24 cellular contexts compared by ENCODE assay signal in the genomic region with DNA sequence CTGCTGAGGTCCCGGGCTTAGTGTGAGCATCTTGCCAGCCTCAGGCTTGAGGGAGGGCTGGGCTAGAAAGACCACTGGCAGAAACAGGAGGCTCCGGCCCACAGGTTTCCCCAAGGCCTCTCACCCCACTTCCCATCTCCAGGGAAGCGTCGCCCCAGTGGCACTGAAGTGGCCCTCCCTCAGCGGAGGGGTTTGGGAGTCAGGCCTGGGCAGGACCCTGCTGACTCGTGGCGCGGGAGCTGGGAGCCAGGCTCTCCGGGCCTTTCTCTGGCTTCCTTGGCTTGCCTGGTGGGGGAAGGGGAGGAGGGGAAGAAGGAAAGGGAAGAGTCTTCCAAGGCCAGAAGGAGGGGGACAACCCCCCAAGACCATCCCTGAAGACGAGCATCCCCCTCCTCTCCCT. TPM values are rescaled to one million over a fixed set of nuclear protein-coding genes. Genes with fewer than 3 reads are reported as not detected.
"Had no signal": no experiment of that assay in that cellular context is flagged by ENCODE, and none has a peak within 500 bp of the region (broad histone marks: within the 10 kb centered on the region; RNA-seq: fewer than 3 reads in every experiment).

No MANE protein-coding gene starts in this region.

- ATAC-seq: heart right ventricle; natural killer cell; stimulated activated naive B cell treated with anti-CD40 and anti-IgM and Interleukin-4, amounts not matched to agents 10 μg/mL and 1 μg/mL and 100 μg/mL, for 72 hours; stimulated activated naive CD8-positive, alpha-beta T cell treated with anti-CD3 and anti-CD28 coated beads, Interleukin-15, amount 100 ng/mL, for 72 hours; upper lobe of right lung had no signal

- H3K27ac ChIP-seq: dorsolateral prefrontal cortex, heart right ventricle, skin epidermis, testis, tibial nerve, upper lobe of right lung had no signal

- H3K4me3 Mint-ChIP-seq: mesothelial cell of epicardium; natural killer cell; stimulated activated naive B cell treated with anti-CD40 and anti-IgM and Interleukin-4, amounts not matched to agents 10 μg/mL and 1 μg/mL and 100 μg/mL, for 72 hours; stimulated activated naive CD8-positive, alpha-beta T cell treated with anti-CD3 and anti-CD28 coated beads, Interleukin-15, amount 100 ng/mL, for 72 hours had no signal

- H3K27ac Mint-ChIP-seq: mesothelial cell of epicardium; natural killer cell; stimulated activated naive B cell treated with anti-CD40 and anti-IgM and Interleukin-4, amounts not matched to agents 10 μg/mL and 1 μg/mL and 100 μg/mL, for 72 hours; stimulated activated naive CD8-positive, alpha-beta T cell treated with anti-CD3 and anti-CD28 coated beads, Interleukin-15, amount 100 ng/mL, for 72 hours had no signal

- H3K36me3 Mint-ChIP-seq: mesothelial cell of epicardium; natural killer cell; stimulated activated naive B cell treated with anti-CD40 and anti-IgM and Interleukin-4, amounts not matched to agents 10 μg/mL and 1 μg/mL and 100 μg/mL, for 72 hours had no signal

- H3K9me3 ChIP-seq: heart right ventricle, sigmoid colon, testis, tibial nerve, upper lobe of right lung, vagina had no signal

- FAIRE-seq: frontal cortex, islet of Langerhans had no signal

- H3K27me3 ChIP-seq: dorsolateral prefrontal cortex, testis, upper lobe of right lung, vagina had no signal

- H3K4me3 ChIP-seq: dorsolateral prefrontal cortex, heart right ventricle, sigmoid colon, skin epidermis, testis, tibial nerve, upper lobe of right lung, vagina had no signal

- H3K9me3 Mint-ChIP-seq: mesothelial cell of epicardium; natural killer cell; stimulated activated naive B cell treated with anti-CD40 and anti-IgM and Interleukin-4, amounts not matched to agents 10 μg/mL and 1 μg/mL and 100 μg/mL, for 72 hours; stimulated activated naive CD8-positive, alpha-beta T cell treated with anti-CD3 and anti-CD28 coated beads, Interleukin-15, amount 100 ng/mL, for 72 hours had no signal

- DNase-seq: cortex of kidney; effector CD8-positive, alpha-beta T cell; heart right ventricle; kidney glomerular epithelial cell; natural killer cell; sigmoid colon; stimulated activated CD4-positive, alpha-beta T cell treated with anti-CD3 and anti-CD28 coated beads, Interleukin-2, amount 100 ng/mL, for 24 hours; stimulated activated CD4-positive, alpha-beta T cell treated with anti-CD3 and anti-CD28 coated beads, Interleukin-4, amount 100 ng/mL, for 4 hours; stimulated activated naive B cell treated with anti-CD40 and anti-IgM and Interleukin-4, amounts not matched to agents 10 μg/mL and 1 μg/mL and 100 μg/mL, for 72 hours; stimulated activated naive CD8-positive, alpha-beta T cell treated with anti-CD3 and anti-CD28 coated beads, Interleukin-15, amount 100 ng/mL, for 72 hours; testis; upper lobe of right lung had no signal

RNA-seq across cellular contexts. Expression of a gene that starts 7.2 kb away (rescaled TPM):
- total RNA-seq: heart right ventricle, mucosa of gallbladder, myocyte, omental fat pad, pulmonary artery endothelial cell, sigmoid colon, subcutaneous adipose tissue, tibial nerve, upper lobe of right lung, vagina had no signal
- polyA plus RNA-seq: heart right ventricle had no signal
